In genomic region chr16:3949287-3949686, GRCh38 we compare ENCODE assay signal across 12 cellular contexts.
DNase-seq lines count a peak whose midpoint lies in the region; ATAC-seq and TF ChIP-seq lines count a peak whose summit lies in the region.
"Had no signal": no experiment of that assay in that cellular context is flagged by ENCODE, and none has a peak within 500 bp of the region (broad histone marks: within the 10 kb centered on the region; RNA-seq: fewer than 3 reads in every experiment).

No MANE protein-coding gene starts in this region.

- H3K9ac ChIP-seq in rectal smooth muscle tissue (ENCODE audit: low read length) (no peak overlapping the region), smooth muscle cell (ENCODE audit: low read depth) (no peak overlapping the region)

- intact Hi-C loops in heart left ventricle (cut with DNase I): loop anchor here in 1 of 10 donors (10.0 kb wide), 1 partner anchor 306 kb away; no protein-coding TSS in a partner anchor

- no peak overlapping the region for H2AFZ ChIP-seq in smooth muscle cell (ENCODE audit: low read depth)

- WGBS in heart left ventricle, 4 donors: 10 to 17% (median 13%) methylated on average over 13 to 14 of the region's 14 CpGs
- WGBS in smooth muscle cell (ENCODE audit: low lambda C conversion rate): 84% methylated on average over 14 of the region's 14 CpGs

- TF ChIP-seq CTCF in BJ (IDR thresholded peaks at IDR 0.05; ENCODE audit: insufficient read depth, low read depth, low read length) (no peak), RWPE2 (IDR thresholded peaks at IDR 0.05; ENCODE audit: poor library complexity, severe bottlenecking) (no peak), heart left ventricle (IDR thresholded peaks at IDR 0.05) (no peak), smooth muscle cell (IDR thresholded peaks at IDR 0.05; ENCODE audit: borderline replicate concordance, insufficient read depth, poor library complexity, severe bottlenecking) (no peak)

- TF ChIP-seq POLR2A in heart left ventricle (IDR thresholded peaks at IDR 0.05): no peak

- H3K36me3 ChIP-seq in BJ (ENCODE audit: control insufficient read depth, insufficient read depth, low read length): no peaks in the 10 kb centered on the region
- H3K36me3 ChIP-seq in RWPE2 (ENCODE audit: low read depth): no peaks in the 10 kb centered on the region
- no peaks in the 10 kb centered on the region for H3K36me3 ChIP-seq in heart left ventricle
- no peaks in the 10 kb centered on the region for H3K36me3 ChIP-seq in rectal smooth muscle tissue (ENCODE audit: control insufficient read depth, insufficient read depth, low read length)
- H3K36me3 ChIP-seq in smooth muscle cell (ENCODE audit: low read depth): no peaks in the 10 kb centered on the region
- H3K36me3 ChIP-seq: neutrophil had no signal

- H3K27me3 ChIP-seq in BJ (ENCODE audit: control insufficient read depth, insufficient read depth, low read length): no peaks in the 10 kb centered on the region
- no peaks in the 10 kb centered on the region for H3K27me3 ChIP-seq in RWPE2 (ENCODE audit: insufficient read depth, poor library complexity, severe bottlenecking)
- H3K27me3 ChIP-seq in heart left ventricle: peaks cover 0 to 3% (median 0%) of the 10 kb centered on the region in 9 donors
- no peaks in the 10 kb centered on the region for H3K27me3 ChIP-seq in rectal smooth muscle tissue (ENCODE audit: control insufficient read depth, insufficient read depth, low read length)
- H3K27me3 ChIP-seq in smooth muscle cell (ENCODE audit: low read depth): no peaks in the 10 kb centered on the region

- no peak overlapping the region for H3K4me2 ChIP-seq in smooth muscle cell

- H3K9me3 ChIP-seq in RWPE2 (ENCODE audit: severe bottlenecking) (no peaks in the 10 kb centered on the region), heart left ventricle (no peaks in the 10 kb centered on the region), smooth muscle cell (replicated peaks; ENCODE audit: low read depth) (no peaks in the 10 kb centered on the region)
- H3K9me3 ChIP-seq: neutrophil had no signal

- H4K20me1 ChIP-seq in smooth muscle cell (ENCODE audit: low read depth): no peaks in the 10 kb centered on the region

- no peak overlapping the region for H3K27ac ChIP-seq in RWPE2 (ENCODE audit: poor library complexity, severe bottlenecking)
- peak overlapping the region; percentile 60 to 89 (median 84) for H3K27ac ChIP-seq in heart left ventricle
- no peak overlapping the region for H3K27ac ChIP-seq in rectal smooth muscle tissue (ENCODE audit: low read depth, low read length)
- H3K27ac ChIP-seq in smooth muscle cell (ENCODE audit: low read depth): no peak overlapping the region
- H3K27ac ChIP-seq: neutrophil had no signal

- H3K4me1 ChIP-seq in RWPE2 (ENCODE audit: insufficient read depth, poor library complexity, severe bottlenecking): peaks cover 9% of the 10 kb centered on the region
- peaks cover 4 to 60% (median 34%) of the 10 kb centered on the region in 12 donors for H3K4me1 ChIP-seq in heart left ventricle
- peaks cover 20% of the 10 kb centered on the region for H3K4me1 ChIP-seq in rectal smooth muscle tissue (ENCODE audit: control insufficient read depth, insufficient read depth, low read length)
- no peaks in the 10 kb centered on the region for H3K4me1 ChIP-seq in smooth muscle cell (ENCODE audit: low read depth)

- CTCF ChIA-PET in BJ (lab: Yijun Ruan, JAX): interaction anchor here (1.1 to 3.3 kb wide), 3 partner anchors 10 to 224 kb away, joined by 3 to 14 read pairs (median 14); no protein-coding TSS in a partner anchor

- H3F3A ChIP-seq in smooth muscle cell (ENCODE audit: low read depth): no peaks in the 10 kb centered on the region

- POLR2A ChIA-PET in BJ (lab: Charles Lee): interaction anchor here (1.0 kb wide), 1 partner anchor 424 kb away, joined by 3 read pairs; no protein-coding TSS in a partner anchor

- ATAC-seq in RWPE2 (ENCODE audit: low read depth) (no peak), heart left ventricle (peak; percentile 42 to 75 (median 50)), HG03342 (IDR thresholded peaks at IDR 0.05; ENCODE audit: unreplicated experiment) (no peak), HG02759 (IDR thresholded peaks at IDR 0.05; ENCODE audit: unreplicated experiment) (no peak)

- DNase-seq in BJ (ENCODE audit: low read depth) (no peak), RWPE2 (ENCODE audit: low spot score) (peak; percentile 26), heart left ventricle (peak in 4 of 5 donors; percentile 69 to 75 (median 70)), smooth muscle cell (lab: John Stamatoyannopoulos, UW; ENCODE audit: unreplicated experiment) (no peak)
- DNase-seq in activated CD8-positive, alpha-beta memory T cell treated with anti-CD3 and anti-CD28 coated beads, Interleukin-2, amount 50 U/mL, for 4 hours: no peak
- DNase-seq: activated naive CD4-positive, alpha-beta T cell treated with anti-CD3 and anti-CD28 coated beads, Interleukin-2, amount 50 U/mL, for 16 hours; EL; NCI-H446 had no signal

- H3K4me3 ChIP-seq in BJ (ENCODE audit: low read depth, low read length) (peak overlapping the region; percentile 29), RWPE2 (ENCODE audit: severe bottlenecking) (no peak overlapping the region), heart left ventricle (peak overlapping the region in 10 of 12 donors; percentile 11 to 44 (median 34)), rectal smooth muscle tissue (ENCODE audit: low read length) (peak overlapping the region; percentile 35), smooth muscle cell (no peak overlapping the region)

- H3K79me2 ChIP-seq in smooth muscle cell (ENCODE audit: low read depth): no peaks in the 10 kb centered on the region

Comparison
In these comparisons a context has a peak if more than half of its experiments do, and no peak if none do; other contexts are left out.
1. DNase-seq: peak in RWPE2 (single experiment) and heart left ventricle (4 of 5); none in BJ (single experiment), activated CD8-positive, alpha-beta memory T cell treated with anti-CD3 and anti-CD28 coated beads, Interleukin-2, amount 50 U/mL, for 4 hours (single experiment) and smooth muscle cell (single experiment).
2. H3K4me3 ChIP-seq: peak in BJ (single experiment), heart left ventricle (10 of 12) and rectal smooth muscle tissue (single experiment); none in RWPE2 (single experiment) and smooth muscle cell (single experiment).
3. ATAC-seq: peak in heart left ventricle (4 of 4); none in RWPE2 (single experiment), HG03342 (single experiment) and HG02759 (single experiment).
4. H3K27ac ChIP-seq: peak in heart left ventricle (12 of 12); none in RWPE2 (single experiment), rectal smooth muscle tissue (single experiment) and smooth muscle cell (single experiment).